17 cellular contexts compared by ENCODE assay signal in the genomic region with DNA sequence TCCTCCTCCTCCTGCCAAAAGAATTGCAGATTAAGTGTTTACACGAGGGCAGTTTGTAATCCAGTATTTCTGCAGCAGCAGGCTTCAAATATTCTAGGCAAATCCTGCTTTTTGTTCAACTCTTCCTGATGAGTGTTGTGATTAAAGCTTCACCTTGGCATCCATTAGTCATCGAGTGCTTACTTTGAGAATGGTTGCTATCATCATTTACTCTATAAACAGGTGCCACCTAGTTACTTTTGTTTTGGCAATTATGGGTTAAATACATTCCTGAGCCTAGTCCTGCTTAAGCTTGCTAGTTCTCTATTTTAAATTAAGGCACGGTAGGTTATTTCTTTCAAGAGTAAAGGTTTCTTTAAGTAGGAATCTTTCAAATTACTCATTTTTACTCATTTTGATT. TPM values are rescaled to one million over a fixed set of nuclear protein-coding genes. Genes with fewer than 3 reads are reported as not detected.
A peak's percentile ranks its signal among the peaks of the same experiment; 100 is the strongest.
DNase-seq lines count a peak whose midpoint lies in the region; ATAC-seq, FAIRE-seq and TF ChIP-seq lines count a peak whose summit lies in the region.
"Had no signal": no experiment of that assay in that cellular context is flagged by ENCODE, and none has a peak within 500 bp of the region (broad histone marks: within the 10 kb centered on the region; RNA-seq: fewer than 3 reads in every experiment).

No MANE protein-coding gene starts in this region.

- POLR2A ChIA-PET in GM12878 (lab: Charles Lee): no interaction called here

- in situ Hi-C loops in GM12878 (cut with MboI): no loop called here

- H3K4me3 ChIP-seq in GM12878 (no peak overlapping the region), smooth muscle cell (no peak overlapping the region), endodermal cell (ENCODE audit: low read length) (no peak overlapping the region)
- H3K4me3 ChIP-seq: psoas muscle, SJSA1, testis had no signal

- RAD21 ChIA-PET in GM12878 (lab: Charles Lee; ENCODE audit: unreplicated experiment): no interaction called here

- TF ChIP-seq CTCF in GM12878 (IDR thresholded peaks at IDR 0.05 in 2 of 3, conservative IDR thresholded peaks at IDR 0.05 in 1 of 3; ENCODE audit: control insufficient read depth in 2 of 3, extremely low read depth in 1 of 3, insufficient read depth in 1 of 3, low read depth in 3 of 3, low read length in 3 of 3) (no peak), smooth muscle cell (IDR thresholded peaks at IDR 0.05; ENCODE audit: borderline replicate concordance, insufficient read depth, poor library complexity, severe bottlenecking) (no peak), endodermal cell (conservative IDR thresholded peaks at IDR 0.05) (no peak)

- H3K9me3 Mint-ChIP-seq in activated T-cell treated with anti-CD3 and anti-CD28 coated beads, Interleukin-2, amount 50 U/mL, for 72 hours: no peaks in the 10 kb centered on the region
- no peaks in the 10 kb centered on the region for H3K9me3 Mint-ChIP-seq in endodermal cell
- H3K9me3 Mint-ChIP-seq: H9, naive B cell had no signal

- peaks cover 0 to 5% of the 10 kb centered on the region in 2 experiments; a peak in 1 of 4 replicates for H3K36me3 ChIP-seq in GM12878 (ENCODE audit: control insufficient read depth in 2 of 2, insufficient read depth in 2 of 2, low read length in 1 of 2)
- H3K36me3 ChIP-seq in smooth muscle cell (ENCODE audit: low read depth): no peaks in the 10 kb centered on the region
- no peaks in the 10 kb centered on the region for H3K36me3 ChIP-seq in endodermal cell (ENCODE audit: control insufficient read depth, insufficient read depth, low read length)
- H3K36me3 ChIP-seq: SJSA1 had no signal

- H2AFZ ChIP-seq in GM12878 (ENCODE audit: control insufficient read depth, low read depth, low read length) (no peak overlapping the region), smooth muscle cell (ENCODE audit: low read depth) (no peak overlapping the region)

- H3K27me3 Mint-ChIP-seq in activated T-cell treated with anti-CD3 and anti-CD28 coated beads, Interleukin-2, amount 50 U/mL, for 72 hours (ENCODE audit: low read depth): no peaks in the 10 kb centered on the region
- H3K27me3 Mint-ChIP-seq in endodermal cell (ENCODE audit: insufficient read depth): peaks cover 2% of the 10 kb centered on the region
- H3K27me3 Mint-ChIP-seq: naive B cell had no signal

- H3K9ac ChIP-seq in GM12878 (ENCODE audit: control insufficient read depth, insufficient read depth, low read length) (no peak overlapping the region), smooth muscle cell (ENCODE audit: low read depth) (peak overlapping the region; percentile 34), endodermal cell (ENCODE audit: extremely low read depth, low read length, poor library complexity, severe bottlenecking) (no peak overlapping the region)

- H3K4me2 ChIP-seq in GM12878 (ENCODE audit: control insufficient read depth, insufficient read depth) (no peak overlapping the region), smooth muscle cell (no peak overlapping the region)

- H3K27ac Mint-ChIP-seq in activated T-cell treated with anti-CD3 and anti-CD28 coated beads, Interleukin-2, amount 50 U/mL, for 72 hours: peak overlapping the region; percentile 30
- H3K27ac Mint-ChIP-seq in endodermal cell: no peak overlapping the region
- H3K27ac Mint-ChIP-seq: naive B cell had no signal

- no peak overlapping the region for H3K27ac ChIP-seq in GM12878 (ENCODE audit: control insufficient read depth, insufficient read depth)
- H3K27ac ChIP-seq in smooth muscle cell (ENCODE audit: low read depth): peak overlapping the region; percentile 78
- no peak overlapping the region for H3K27ac ChIP-seq in endodermal cell (ENCODE audit: low read depth, low read length)
- H3K27ac ChIP-seq: psoas muscle, SJSA1, testis had no signal

- FAIRE-seq in GM12878 (lab: Jason Lieb, UNC): no peak
- no peak for FAIRE-seq in H54 (lab: Jason Lieb, UNC)

- peak in 1 of 2 donors; percentile 44 for ATAC-seq in activated T-cell treated with anti-CD3 and anti-CD28 coated beads, Interleukin-2, amount 50 U/mL, for 72 hours (replicated peaks in 1 of 2)
- peak; percentile 29; the same call in 2 of the 3 replicates for ATAC-seq in GM12878
- ATAC-seq: psoas muscle had no signal

- H4K20me1 ChIP-seq in GM12878 (ENCODE audit: control insufficient read depth, insufficient read depth): no peaks in the 10 kb centered on the region
- H4K20me1 ChIP-seq in smooth muscle cell (ENCODE audit: low read depth): no peaks in the 10 kb centered on the region

- TF ChIP-seq POLR2A in GM12878 (IDR thresholded peaks at IDR 0.05; ENCODE audit: low read depth, low read length): no peak
- TF ChIP-seq POLR2A in H54 (IDR thresholded peaks at IDR 0.05; ENCODE audit: low read depth, low read length): no peak

- WGBS in GM12878 (ENCODE audit: insufficient coverage, insufficient replicate concordance, low lambda C conversion rate, missing lambda C conversion rate): 22% methylated on average over 3 of the region's 3 CpGs
- 49% methylated on average over 3 of the region's 3 CpGs for WGBS in smooth muscle cell (ENCODE audit: low lambda C conversion rate)
- WGBS in endodermal cell (ENCODE audit: insufficient coverage in 1 of 2, insufficient read length in 1 of 2), 2 experiments: 60 to 83% methylated on average over 1 to 3 of the region's 3 CpGs

- no TSS peak for BruUV-seq in GM12878 (replicated peaks; lab: Mats Ljungman, UMichigan)

- H3K36me3 Mint-ChIP-seq in activated T-cell treated with anti-CD3 and anti-CD28 coated beads, Interleukin-2, amount 50 U/mL, for 72 hours (ENCODE audit: insufficient read depth in 2 of 2): peaks cover 0 to 2% of the 10 kb centered on the region in 2 donors
- no peaks in the 10 kb centered on the region for H3K36me3 Mint-ChIP-seq in endodermal cell (ENCODE audit: low read depth)

- TF ChIP-seq EP300 in GM12878 (IDR thresholded peaks at IDR 0.05; ENCODE audit: borderline replicate concordance in 1 of 2, control insufficient read depth in 1 of 2, low read depth in 2 of 2, low read length in 2 of 2): no peak

- no peaks in the 10 kb centered on the region for H3K9me3 ChIP-seq in GM12878 (replicated peaks; ENCODE audit: control insufficient read depth, insufficient read depth, low read length)
- H3K9me3 ChIP-seq in smooth muscle cell (replicated peaks; ENCODE audit: low read depth): no peaks in the 10 kb centered on the region
- no peaks in the 10 kb centered on the region for H3K9me3 ChIP-seq in endodermal cell (ENCODE audit: control insufficient read depth, low read length)
- H3K9me3 ChIP-seq: psoas muscle, SJSA1, testis had no signal

- TF ChIP-seq RAD21 in GM12878 (IDR thresholded peaks at IDR 0.05; ENCODE audit: insufficient read depth, low read depth, low read length): no peak

- CTCF ChIA-PET in GM12878 (lab: Yijun Ruan, JAX): no interaction called here

- intact Hi-C loops in GM12878 (cut with micrococcal nuclease; ENCODE audit: unreplicated experiment): no loop called here

- H3F3A ChIP-seq in smooth muscle cell (ENCODE audit: low read depth): no peaks in the 10 kb centered on the region

- H3K4me1 ChIP-seq in GM12878 (ENCODE audit: control insufficient read depth, insufficient read depth, low read length): no peaks in the 10 kb centered on the region
- H3K4me1 ChIP-seq in smooth muscle cell (ENCODE audit: low read depth): no peaks in the 10 kb centered on the region
- H3K4me1 ChIP-seq in endodermal cell (ENCODE audit: control insufficient read depth, insufficient read depth, low read length): no peaks in the 10 kb centered on the region
- H3K4me1 ChIP-seq: psoas muscle, SJSA1, testis had no signal

- peak overlapping the region in 1 of 2 donors; percentile 25 for H3K4me3 Mint-ChIP-seq in activated T-cell treated with anti-CD3 and anti-CD28 coated beads, Interleukin-2, amount 50 U/mL, for 72 hours
- no peak overlapping the region for H3K4me3 Mint-ChIP-seq in endodermal cell
- H3K4me3 Mint-ChIP-seq: H9, naive B cell had no signal

- H3K79me2 ChIP-seq in GM12878 (ENCODE audit: control insufficient read depth, insufficient read depth, low read length) (no peaks in the 10 kb centered on the region), smooth muscle cell (ENCODE audit: low read depth) (no peaks in the 10 kb centered on the region)

- H3K27me3 ChIP-seq in GM12878 (replicated peaks in 1 of 2; ENCODE audit: control insufficient read depth in 2 of 2, insufficient read depth in 2 of 2, low read length in 1 of 2): no peaks in the 10 kb centered on the region
- H3K27me3 ChIP-seq in smooth muscle cell (ENCODE audit: low read depth): no peaks in the 10 kb centered on the region
- H3K27me3 ChIP-seq in endodermal cell (ENCODE audit: control insufficient read depth, insufficient read depth, low read length, poor library complexity, severe bottlenecking): no peaks in the 10 kb centered on the region
- H3K27me3 ChIP-seq: SJSA1, testis had no signal

- SMC1A ChIA-PET in GM12878 (lab: Charles Lee; ENCODE audit: uncharacterized antibody, unreplicated experiment): no interaction called here

- peaks cover 13% of the 10 kb centered on the region for H3K4me1 Mint-ChIP-seq in activated T-cell treated with anti-CD3 and anti-CD28 coated beads, Interleukin-2, amount 50 U/mL, for 72 hours (ENCODE audit: low read depth)
- H3K4me1 Mint-ChIP-seq in endodermal cell: peaks cover 8% of the 10 kb centered on the region
- H3K4me1 Mint-ChIP-seq: naive B cell had no signal

- DNase-seq in activated T-cell treated with anti-CD3 and anti-CD28 coated beads, Interleukin-2, amount 50 U/mL, for 72 hours: no peak
- DNase-seq in activated T-cell treated with anti-CD3 and anti-CD28 coated beads, Interleukin-2, amount 50 U/mL, for 48 hours: no peak
- DNase-seq in NCI-H748 (lab: John Stamatoyannopoulos, UW; ENCODE audit: unreplicated experiment): peak; percentile 90
- no peak for DNase-seq in GM12878 (ENCODE audit: low read depth, low spot score)
- DNase-seq in smooth muscle cell (lab: John Stamatoyannopoulos, UW; ENCODE audit: unreplicated experiment): no peak
- DNase-seq in H54 (ENCODE audit: insufficient read length, low spot score): no peak
- no peak for DNase-seq in activated CD4-positive, alpha-beta T cell treated with anti-CD3 and anti-CD28 coated beads for 48 hours
- DNase-seq in endodermal cell: no peak
- DNase-seq: activated gamma-delta T cell; effector memory CD4-positive, alpha-beta T cell; H9; islet precursor cell; naive B cell; psoas muscle; testis had no signal

RNA-seq across cellular contexts. Expression of a gene that starts 20.3 kb away (rescaled TPM):
- total RNA-seq in activated T-cell treated with anti-CD3 and anti-CD28 coated beads, Interleukin-2, amount 50 U/mL, for 72 hours: not detected
- 0.48 TPM in 1 of 2 replicates, not detected in the other for total RNA-seq in GM12878 (2013; cell fraction: nucleolus; rRNA removed)
- not detected in 2 replicates for total RNA-seq in GM12878 (2014; rRNA removed)
- total RNA-seq in GM12878 (2014; rRNA removed; fragmentation: Illumina TruSeq; extraction: Trizol): not detected in 2 replicates
- not detected in 2 replicates for total RNA-seq in GM12878 (2021)
- polyA plus RNA-seq in GM12878 (2011; ENCODE audit: low read depth): not detected
- not detected in 2 replicates for polyA plus RNA-seq in GM12878 (2011; rRNA removed)
- not detected in 2 replicates for polyA plus RNA-seq in GM12878 (2011; cell fraction: cytosol; rRNA removed)
- polyA plus RNA-seq in GM12878 (2011; cell fraction: nucleus; rRNA removed): not detected in 2 replicates
- 0.15 TPM in 1 of 2 replicates, not detected in the other for polyA plus RNA-seq in GM12878 (2012)
- polyA plus RNA-seq in GM12878 (2014; fragmentation: Illumina TruSeq; extraction: Trizol): not detected in 2 replicates
- polyA plus RNA-seq in GM12878 (2014; fragmentation: Nextera tagmentation; extraction: Ambion mirVana): under 1 TPM in 1 of 2 experiments, not detected in 1; 0.11 TPM
- polyA plus RNA-seq in GM12878 (2014; rRNA removed): not detected in 2 replicates
- not detected for polyA plus RNA-seq in GM12878 (2016; fragmentation: Nextera tagmentation; extraction: Ambion mirVana)
- not detected in 2 replicates for polyA minus RNA-seq in GM12878 (2011; rRNA and poly(A)+ RNA removed)
- polyA minus RNA-seq in GM12878 (2011; cell fraction: cytosol; rRNA and poly(A)+ RNA removed): not detected in 2 replicates
- polyA minus RNA-seq in GM12878 (2011; cell fraction: nucleus; rRNA and poly(A)+ RNA removed): not detected in 2 replicates
- total RNA-seq in smooth muscle cell: not detected in 2 replicates
- polyA plus RNA-seq in smooth muscle cell: not detected in 2 replicates
- total RNA-seq in endodermal cell: not detected
- polyA plus RNA-seq in endodermal cell (2013, experiment 1 of 2): not detected
- not detected for polyA plus RNA-seq in endodermal cell (2013, experiment 2 of 2)
- total RNA-seq: H9, NCI-H460, psoas muscle, SJSA1 had no signal
- polyA plus RNA-seq: psoas muscle had no signal
